26 cellular contexts compared by ENCODE assay signal in the genomic region with DNA sequence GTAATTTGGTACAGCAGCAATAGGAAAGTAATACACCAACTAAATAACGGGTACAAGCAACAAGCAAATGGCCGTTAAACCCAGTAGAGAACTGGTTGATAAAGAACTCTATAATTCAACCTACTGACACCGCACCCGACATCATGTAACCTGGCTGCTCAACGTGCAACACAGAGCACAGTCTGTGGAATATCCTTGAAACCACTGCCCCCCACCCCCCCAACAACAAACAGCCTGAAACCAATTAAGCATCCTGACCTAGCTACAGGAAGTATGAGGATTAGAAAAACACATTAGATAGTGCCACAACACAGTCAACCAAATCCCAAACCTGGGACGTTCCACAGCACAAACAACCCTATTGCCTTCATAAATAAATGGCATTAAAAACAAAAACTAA.
"Had no signal": no experiment of that assay in that cellular context is flagged by ENCODE, and none has a peak within 500 bp of the region (broad histone marks: within the 10 kb centered on the region; RNA-seq: fewer than 3 reads in every experiment).

No MANE protein-coding gene starts in this region.

- ATAC-seq: left cardiac atrium; lower lobe of right lung; natural killer cell treated with Interleukin-12 subunit alpha and Interleukin-12 subunit beta and Interleukin-15 and Interleukin-18, amount 100 ng/mL, for 72 hours; pancreas; right cardiac atrium; stimulated activated effector memory CD8-positive, alpha-beta T cell treated with anti-CD3 and anti-CD28 coated beads, Interleukin-12 subunit alpha, Interleukin-12 subunit beta, amount 100 ng/mL, for 72 hours; stimulated activated naive CD8-positive, alpha-beta T cell treated with anti-CD3 and anti-CD28 coated beads, Interleukin-15, Interleukin-2, amounts not matched to agents 100 U/mL and 50 U/mL, for 24 hours had no signal

- DNase-seq: dermis blood vessel endothelial cell; endodermal cell; erythroblast; foreskin melanocyte; kidney; left cardiac atrium; left ventricle myocardium inferior; lower lobe of right lung; midbrain; occipital lobe; pancreas; right cardiac atrium; stimulated activated CD4-positive, alpha-beta T cell treated with anti-CD3 and anti-CD28 coated beads, Interleukin-4, amount 100 ng/mL, for 1 hour; stimulated activated CD8-positive, alpha-beta memory T cell treated with anti-CD3 and anti-CD28 coated beads, Interleukin-4, amount 100 ng/mL, for 48 hours; stimulated activated naive CD8-positive, alpha-beta T cell treated with anti-CD3 and anti-CD28 coated beads, Interleukin-15, Interleukin-2, amounts not matched to agents 100 U/mL and 50 U/mL, for 24 hours; thyroid gland; upper lobe of left lung; uterus had no signal

- H3K4me3 Mint-ChIP-seq: endodermal cell; memory B cell; natural killer cell treated with Interleukin-12 subunit alpha and Interleukin-12 subunit beta and Interleukin-15 and Interleukin-18, amount 100 ng/mL, for 72 hours; stimulated activated effector memory CD8-positive, alpha-beta T cell treated with anti-CD3 and anti-CD28 coated beads, Interleukin-12 subunit alpha, Interleukin-12 subunit beta, amount 100 ng/mL, for 72 hours had no signal

- H2AFZ ChIP-seq: hepatocyte had no signal

- H3K36me3 ChIP-seq: pancreas, suprapubic skin, thyroid gland, upper lobe of left lung, uterus had no signal

- H3K4me1 ChIP-seq: lower lobe of right lung, pancreas, uterus had no signal

- H3K27ac ChIP-seq: hepatocyte, left ventricle myocardium inferior, lower lobe of right lung, pancreas, suprapubic skin, thyroid gland, upper lobe of left lung, uterus had no signal

- H3K27ac Mint-ChIP-seq: endodermal cell; memory B cell; progenitor cell of endocrine pancreas; stimulated activated effector memory CD8-positive, alpha-beta T cell treated with anti-CD3 and anti-CD28 coated beads, Interleukin-12 subunit alpha, Interleukin-12 subunit beta, amount 100 ng/mL, for 72 hours had no signal

- FAIRE-seq: endothelial cell of umbilical vein, kidney, pancreas had no signal

- H3K4me3 ChIP-seq: hepatocyte, left ventricle myocardium inferior, lower lobe of right lung, pancreas, smooth muscle cell, suprapubic skin, thyroid gland, upper lobe of left lung, uterus had no signal

- H3K27me3 Mint-ChIP-seq: memory B cell; natural killer cell treated with Interleukin-12 subunit alpha and Interleukin-12 subunit beta and Interleukin-15 and Interleukin-18, amount 100 ng/mL, for 72 hours; progenitor cell of endocrine pancreas had no signal

- H3K9me3 ChIP-seq: left ventricle myocardium inferior, lower lobe of right lung, pancreas, suprapubic skin, thyroid gland, upper lobe of left lung, uterus had no signal

- H3K9me3 Mint-ChIP-seq: endodermal cell; memory B cell; natural killer cell treated with Interleukin-12 subunit alpha and Interleukin-12 subunit beta and Interleukin-15 and Interleukin-18, amount 100 ng/mL, for 72 hours; stimulated activated effector memory CD8-positive, alpha-beta T cell treated with anti-CD3 and anti-CD28 coated beads, Interleukin-12 subunit alpha, Interleukin-12 subunit beta, amount 100 ng/mL, for 72 hours had no signal

- H3K4me2 ChIP-seq: hepatocyte, smooth muscle cell had no signal

- H3K27me3 ChIP-seq: hepatocyte, pancreas, suprapubic skin, thyroid gland, upper lobe of left lung, uterus had no signal
